Comparison of ENCODE assay signal across 13 cellular contexts in genomic region chr11:119380160-119380815, GRCh38. TPM values are rescaled to one million over a fixed set of nuclear protein-coding genes. Genes with fewer than 3 reads are reported as not detected.
DNase-seq lines count a peak whose midpoint lies in the region; ATAC-seq and TF ChIP-seq lines count a peak whose summit lies in the region.
"Had no signal": no experiment of that assay in that cellular context is flagged by ENCODE, and none has a peak within 500 bp of the region (broad histone marks: within the 10 kb centered on the region; RNA-seq: fewer than 3 reads in every experiment).

No MANE protein-coding gene starts in this region.

- H3K9me3 Mint-ChIP-seq in activated CD8-positive, alpha-beta T cell treated with anti-CD3 and anti-CD28 coated beads for 36 hours = no peaks in the 10 kb centered on the region
- H3K9me3 Mint-ChIP-seq: effector memory CD8-positive, alpha-beta T cell had no signal

- H3K36me3 Mint-ChIP-seq in activated CD8-positive, alpha-beta T cell treated with anti-CD3 and anti-CD28 coated beads for 36 hours (ENCODE audit: low read depth) = no peaks in the 10 kb centered on the region

- H3K4me2 ChIP-seq in neural cell (ENCODE audit: low read length) = no peak overlapping the region

- H3K9me2 ChIP-seq in neural cell (ENCODE audit: insufficient read depth, low read length) = no peaks in the 10 kb centered on the region

- TF ChIP-seq CTCF in BE2C (IDR thresholded peaks at IDR 0.05; ENCODE audit: low read depth, low read length) (no peak), dorsolateral prefrontal cortex (IDR thresholded peaks at IDR 0.05 in 54 of 56, conservative IDR thresholded peaks at IDR 0.05 in 2 of 56; ENCODE audit: low read depth in 1 of 56, partially characterized antibody in 56 of 56) (no peak), neural cell (IDR thresholded peaks at IDR 0.05; ENCODE audit: poor library complexity, severe bottlenecking) (no peak)
- no peak for TF ChIP-seq CTCF in activated CD8-positive, alpha-beta T cell treated with anti-CD3 and anti-CD28 coated beads for 36 hours (IDR thresholded peaks at IDR 0.05)

- H3K27ac Mint-ChIP-seq in activated CD8-positive, alpha-beta T cell treated with anti-CD3 and anti-CD28 coated beads for 36 hours = no peak overlapping the region

- H3K9ac ChIP-seq in HUES48 (ENCODE audit: low read depth, low read length) = no peak overlapping the region
- H3K9ac ChIP-seq in neural cell (ENCODE audit: low read length) = no peak overlapping the region

- no peaks in the 10 kb centered on the region for H4K20me1 ChIP-seq in neural cell (ENCODE audit: insufficient read depth)

- intact Hi-C loops in dorsolateral prefrontal cortex (cut with DNase I) = no loop called here
- intact Hi-C loops in activated CD8-positive, alpha-beta T cell treated with anti-CD3 and anti-CD28 coated beads for 36 hours (cut with micrococcal nuclease) = no loop called here

- H3K36me3 ChIP-seq in BE2C = no peaks in the 10 kb centered on the region
- H3K36me3 ChIP-seq in HUES48 (ENCODE audit: control insufficient read depth, insufficient read depth, low read length) = no peaks in the 10 kb centered on the region
- H3K36me3 ChIP-seq in neural cell (ENCODE audit: insufficient read depth, low read length) = no peaks in the 10 kb centered on the region

- H3K27ac ChIP-seq in HUES48 (ENCODE audit: low read depth, low read length) = no peak overlapping the region
- H3K27ac ChIP-seq in dorsolateral prefrontal cortex = peak overlapping the region in 51 of 59 donors; percentile 30 to 100 (median 86)
- no peak overlapping the region for H3K27ac ChIP-seq in neural cell (ENCODE audit: low read length)

- CTCF ChIA-PET in activated CD8-positive, alpha-beta T cell treated with anti-CD3 and anti-CD28 coated beads for 36 hours (lab: Charles Lee) = interaction anchor here (0.9 to 15.0 kb wide), 13 partner anchors 10 to 269 kb away, joined by 3 to 241 read pairs (median 7); partner anchors contain the start of gene C1QTNF5

- H3K27me3 ChIP-seq in BE2C (no peaks in the 10 kb centered on the region), HUES48 (ENCODE audit: control insufficient read depth, insufficient read depth, low read length) (peaks cover 20% of the 10 kb centered on the region), dorsolateral prefrontal cortex (no peaks in the 10 kb centered on the region), neural cell (ENCODE audit: insufficient read depth, low read depth, low read length) (peaks cover 13% of the 10 kb centered on the region)

- H3F3A ChIP-seq in neural cell (ENCODE audit: insufficient read depth, low read length, poor library complexity, severe bottlenecking) = no peaks in the 10 kb centered on the region

- TF ChIP-seq EP300 in neural cell (conservative IDR thresholded peaks at IDR 0.05; ENCODE audit: poor library complexity, severe bottlenecking) = no peak

- POLR2A ChIA-PET in activated CD8-positive, alpha-beta T cell treated with anti-CD3 and anti-CD28 coated beads for 36 hours (lab: Charles Lee) = interaction anchor here (1.8 kb wide), 1 partner anchor 7 kb away, joined by 4 read pairs; no protein-coding TSS in a partner anchor

- peak overlapping the region; percentile 79 for H3K4me3 ChIP-seq in BE2C (ENCODE audit: low read depth, low read length)
- peak overlapping the region; percentile 63; the same call in 1 of the 2 replicates for H3K4me3 ChIP-seq in HUES48 (ENCODE audit: low read depth, low read length)
- peak overlapping the region in 50 of 59 donors; percentile 53 to 95 (median 70) for H3K4me3 ChIP-seq in dorsolateral prefrontal cortex
- H3K4me3 ChIP-seq in neural cell (ENCODE audit: low read length) = peak overlapping the region; percentile 74

- no peak overlapping the region for H3K4me3 Mint-ChIP-seq in activated CD8-positive, alpha-beta T cell treated with anti-CD3 and anti-CD28 coated beads for 36 hours
- H3K4me3 Mint-ChIP-seq: effector memory CD8-positive, alpha-beta T cell had no signal

- DNase-seq in BE2C = no peak
- no peak for DNase-seq in dorsolateral prefrontal cortex
- DNase-seq in NCI-H524 treated with DMSO at 0.1 percent for 48 hours (lab: John Stamatoyannopoulos, UW) = no peak
- DNase-seq in activated CD8-positive, alpha-beta T cell treated with anti-CD3 and anti-CD28 coated beads for 36 hours = no peak
- DNase-seq in AG20443 (ENCODE audit: low spot score) = no peak
- no peak for DNase-seq in NCI-H2171 treated with DMSO at 0.1 percent for 48 hours (lab: John Stamatoyannopoulos, UW)
- DNase-seq: activated CD8-positive, alpha-beta memory T cell treated with anti-CD3 and anti-CD28 coated beads, Interleukin-2, amount 50 U/mL, for 4 hours; effector memory CD8-positive, alpha-beta T cell; NCI-H1930 had no signal

- H3K27me3 Mint-ChIP-seq in activated CD8-positive, alpha-beta T cell treated with anti-CD3 and anti-CD28 coated beads for 36 hours = no peaks in the 10 kb centered on the region

- no peak for TF ChIP-seq RAD21 in neural cell (conservative IDR thresholded peaks at IDR 0.05)

- ATAC-seq in activated CD8-positive, alpha-beta T cell treated with anti-CD3 and anti-CD28 coated beads for 36 hours = no peak

- peaks cover 22% of the 10 kb centered on the region for H3K4me1 ChIP-seq in BE2C
- peaks cover 51% of the 10 kb centered on the region for H3K4me1 ChIP-seq in HUES48 (ENCODE audit: control insufficient read depth, insufficient read depth, low read length)

- H3K79me2 ChIP-seq in neural cell (replicated peaks; ENCODE audit: insufficient read depth, low read length) = no peaks in the 10 kb centered on the region

- no peaks in the 10 kb centered on the region for H3K9me3 ChIP-seq in BE2C
- no peaks in the 10 kb centered on the region for H3K9me3 ChIP-seq in HUES48 (ENCODE audit: control insufficient read depth, insufficient read depth, low read length)
- no peaks in the 10 kb centered on the region for H3K9me3 ChIP-seq in neural cell (ENCODE audit: low read length)

- peaks cover 7% of the 10 kb centered on the region for H3K4me1 Mint-ChIP-seq in activated CD8-positive, alpha-beta T cell treated with anti-CD3 and anti-CD28 coated beads for 36 hours (ENCODE audit: low read depth)

- H2AFZ ChIP-seq in neural cell (ENCODE audit: low read depth, low read length) = no peak overlapping the region

TF ChIP-seq in neural cell, 6 proteins besides CTCF, POLR2A, EP300 and RAD21:
- no peak for TF ChIP-seq SMC3 (conservative IDR thresholded peaks at IDR 0.05; ENCODE audit: poor library complexity)
- TF ChIP-seq MXI1 (conservative IDR thresholded peaks at IDR 0.05; ENCODE audit: poor library complexity, severe bottlenecking) = no peak

RNA-seq across cellular contexts. Expression of gene USP2, which starts 1.2 kb away (rescaled TPM):
- polyA plus RNA-seq in BE2C (2012; ENCODE audit: insufficient read depth, insufficient read length, low read depth) = 4.6 TPM
- 10 to 100 TPM; 32.5 to 68.6 (median 46.7) TPM for total RNA-seq in dorsolateral prefrontal cortex
- polyA plus RNA-seq in neural cell = 0.59 and 0.74 TPM in 2 replicates
- 1.5 and 3.6 TPM in 2 replicates for polyA minus RNA-seq in neural cell
- total RNA-seq in activated CD8-positive, alpha-beta T cell treated with anti-CD3 and anti-CD28 coated beads for 36 hours = under 1 TPM; 0.61 to 0.96 TPM

RNA-seq across cellular contexts. Expression of gene MFRP, which starts 33.8 kb away (rescaled TPM):
- not detected for polyA plus RNA-seq in BE2C (2012; ENCODE audit: insufficient read depth, insufficient read length, low read depth)
- under 1 TPM in 1 of 120 experiments, not detected in 119; 0.32 TPM for total RNA-seq in dorsolateral prefrontal cortex
- polyA plus RNA-seq in neural cell = not detected in 2 replicates
- not detected in 2 replicates for polyA minus RNA-seq in neural cell
- total RNA-seq in activated CD8-positive, alpha-beta T cell treated with anti-CD3 and anti-CD28 coated beads for 36 hours = not detected
- total RNA-seq: HT-29 had no signal
- polyA plus RNA-seq: BJ had no signal

RNA-seq across cellular contexts. Expression of gene C1QTNF5, which starts 39.6 kb away (rescaled TPM):
- polyA plus RNA-seq in BE2C (2012; ENCODE audit: insufficient read depth, insufficient read length, low read depth) = 1.1 TPM
- 10 to 100 TPM in 74 of 120 experiments, 1 to 10 TPM in 46; 5.1 to 23.2 (median 10.8) TPM for total RNA-seq in dorsolateral prefrontal cortex
- polyA plus RNA-seq in neural cell = not detected in 2 replicates
- not detected in 2 replicates for polyA minus RNA-seq in neural cell
- total RNA-seq in activated CD8-positive, alpha-beta T cell treated with anti-CD3 and anti-CD28 coated beads for 36 hours = not detected

RNA-seq across cellular contexts. Expression of gene THY1, which starts 42.7 kb away (rescaled TPM):
- 1,337 TPM for polyA plus RNA-seq in BE2C (2012; ENCODE audit: insufficient read depth, insufficient read length, low read depth)
- 100 to 1,000 TPM; 161 to 881 (median 538) TPM for total RNA-seq in dorsolateral prefrontal cortex
- 98.3 and 118 TPM in 2 replicates for polyA plus RNA-seq in neural cell
- polyA minus RNA-seq in neural cell = 54.3 and 67.3 TPM in 2 replicates
- under 1 TPM; 0.18 to 0.40 TPM for total RNA-seq in activated CD8-positive, alpha-beta T cell treated with anti-CD3 and anti-CD28 coated beads for 36 hours

RNA-seq across cellular contexts. Expression of gene RNF26, which starts 46.0 kb away (rescaled TPM):
- 48.0 TPM for polyA plus RNA-seq in BE2C (2012; ENCODE audit: insufficient read depth, insufficient read length, low read depth)
- 10 to 100 TPM; 15.9 to 31.2 (median 24.4) TPM for total RNA-seq in dorsolateral prefrontal cortex
- 1.9 and 2.6 TPM in 2 replicates for polyA plus RNA-seq in neural cell
- polyA minus RNA-seq in neural cell = 3.9 and 4.1 TPM in 2 replicates
- 10 to 100 TPM; 30.2 to 31.9 TPM for total RNA-seq in activated CD8-positive, alpha-beta T cell treated with anti-CD3 and anti-CD28 coated beads for 36 hours

Comparison
In these comparisons a context has a peak if more than half of its experiments do, and no peak if none do; other contexts are left out.
1. H3K27ac ChIP-seq: peak in dorsolateral prefrontal cortex (51 of 59); none in HUES48 (single experiment) and neural cell (single experiment).
2. RNA of gene USP2, which starts 1.2 kb away (total RNA-seq): 32.5 to 68.6 TPM in dorsolateral prefrontal cortex; 0.61 to 0.96 TPM in activated CD8-positive, alpha-beta T cell treated with anti-CD3 and anti-CD28 coated beads for 36 hours; every median in the first group is over 10 times any median in the second.
3. RNA of gene C1QTNF5, which starts 39.6 kb away (total RNA-seq): 5.1 to 23.2 TPM in dorsolateral prefrontal cortex; not detected in activated CD8-positive, alpha-beta T cell treated with anti-CD3 and anti-CD28 coated beads for 36 hours; every median in the first group is over 4 times any median in the second.
4. Peak in every context shown above with its lines, with median percentiles within 50 percentile points of each other: H3K4me3 ChIP-seq.